8 cellular contexts compared by ENCODE assay signal in genomic region chr10:49539320-49539885, GRCh38. TPM values are rescaled to one million over a fixed set of nuclear protein-coding genes. Genes with fewer than 3 reads are reported as not detected.
A peak's percentile ranks its signal among the peaks of the same experiment; 100 is the strongest.
DNase-seq lines count a peak whose midpoint lies in the region; ATAC-seq and TF ChIP-seq lines count a peak whose summit lies in the region.

No MANE protein-coding gene starts in this region.

- peaks cover 39% of the 10 kb centered on the region for H3K4me1 Mint-ChIP-seq in CD8-positive, alpha-beta T cell (ENCODE audit: low read depth)
- H3K4me1 Mint-ChIP-seq in immature natural killer cell = peaks cover 36 to 52% of the 10 kb centered on the region in 2 donors

- H3K36me3 ChIP-seq in CD8-positive, alpha-beta T cell (ENCODE audit: insufficient read depth, low read length) = no peaks in the 10 kb centered on the region
- H3K36me3 ChIP-seq in SK-N-MC (ENCODE audit: insufficient read depth, low read length) (no peaks in the 10 kb centered on the region), breast epithelium (no peaks in the 10 kb centered on the region), skeletal muscle tissue (ENCODE audit: control insufficient read depth in 3 of 3, insufficient read depth in 3 of 3, low read length in 3 of 3) (peaks cover 0 to 4% (median 3%) of the 10 kb centered on the region in 3 donors)

- H3K27me3 Mint-ChIP-seq in CD8-positive, alpha-beta T cell (ENCODE audit: low read depth) = peaks cover 15% of the 10 kb centered on the region
- H3K27me3 Mint-ChIP-seq in immature natural killer cell (ENCODE audit: low read depth in 3 of 3) = peaks cover 6 to 10% (median 10%) of the 10 kb centered on the region in 3 donors

- H3K9ac ChIP-seq in SK-N-MC (ENCODE audit: insufficient read length) (no peak overlapping the region), skeletal muscle tissue (ENCODE audit: low read depth in 1 of 3, low read length in 3 of 3) (peak overlapping the region; percentile 82 to 90 (median 83))

- CTCF ChIA-PET in CD8-positive, alpha-beta T cell (lab: Charles Lee) = interaction anchor here (1.2 to 2.7 kb wide), 4 partner anchors 9 to 27 kb away, joined by 3 to 12 read pairs (median 4); no protein-coding TSS in a partner anchor

- peak; percentile 32 for ATAC-seq in CD8-positive, alpha-beta T cell
- ATAC-seq in GM19395 (IDR thresholded peaks at IDR 0.05; ENCODE audit: unreplicated experiment) (peak; percentile 5), HG03521 (IDR thresholded peaks at IDR 0.05; ENCODE audit: unreplicated experiment) (peak; percentile 6)

- peak overlapping the region; percentile 72 for H3K27ac ChIP-seq in CD8-positive, alpha-beta T cell (ENCODE audit: low read depth, low read length)
- H3K27ac ChIP-seq in SK-N-MC (no peak overlapping the region), breast epithelium (peak overlapping the region; percentile 88 to 93), skeletal muscle tissue (ENCODE audit: low read depth, low read length) (peak overlapping the region; percentile 86)

- peak overlapping the region; percentile 96 for H3K4me3 Mint-ChIP-seq in CD8-positive, alpha-beta T cell
- H3K4me3 Mint-ChIP-seq in immature natural killer cell = peak overlapping the region; percentile 86 to 97 (median 94)

- no peaks in the 10 kb centered on the region for H3K27me3 ChIP-seq in CD8-positive, alpha-beta T cell (ENCODE audit: insufficient read depth, low read length)
- peaks cover 0 to 4% of the 10 kb centered on the region in 2 donors for H3K27me3 ChIP-seq in breast epithelium
- peaks cover 0 to 3% (median 2%) of the 10 kb centered on the region in 3 donors for H3K27me3 ChIP-seq in skeletal muscle tissue (ENCODE audit: control insufficient read depth in 3 of 3, insufficient read depth in 3 of 3, low read length in 3 of 3)

- peak in 3 of 7 experiments; percentile 5 to 38 (median 26) for DNase-seq in CD8-positive, alpha-beta T cell
- DNase-seq in SK-N-MC (ENCODE audit: low read depth, low spot score) (no peak), breast epithelium (ENCODE audit: low spot score in 2 of 2) (peak in 1 of 2 donors; percentile 30), immature natural killer cell (no peak), MV-4-11 (lab: John Stamatoyannopoulos, UW) (no peak)

- intact Hi-C loops in CD8-positive, alpha-beta T cell (cut with DNase I, micrococcal nuclease) = loop anchor here (2.0 to 10.0 kb wide), 4 partner anchors 31 to 1233 kb away; partner anchors contain the start of genes SGMS1 (in 2 of the 2) and MAPK8 (in 1 of the 2)
- intact Hi-C loops in breast epithelium (cut with DNase I; ENCODE audit: low total_unique reads) = no loop called here

- peak overlapping the region; percentile 75 for H3K4me3 ChIP-seq in CD8-positive, alpha-beta T cell (ENCODE audit: low read depth, low read length)
- H3K4me3 ChIP-seq in SK-N-MC (peak overlapping the region; percentile 82), breast epithelium (peak overlapping the region; percentile 66 to 93 (median 82)), skeletal muscle tissue (ENCODE audit: low read length in 3 of 3) (peak overlapping the region; percentile 75 to 96 (median 94))

- no peak for TF ChIP-seq CTCF in CD8-positive, alpha-beta T cell (IDR thresholded peaks at IDR 0.05)
- TF ChIP-seq CTCF in breast epithelium (IDR thresholded peaks at IDR 0.05) = peak in 1 of 3 donors; percentile 9

- peak overlapping the region; percentile 96 for H3K27ac Mint-ChIP-seq in CD8-positive, alpha-beta T cell
- H3K27ac Mint-ChIP-seq in immature natural killer cell = peak overlapping the region; percentile 91 to 96 (median 94)

- TF ChIP-seq POLR2A in breast epithelium (IDR thresholded peaks at IDR 0.05) = no peak

- peaks cover 17% of the 10 kb centered on the region for H3K36me3 Mint-ChIP-seq in CD8-positive, alpha-beta T cell
- H3K36me3 Mint-ChIP-seq in immature natural killer cell = peaks cover 0 to 4% (median 0%) of the 10 kb centered on the region in 3 donors

- H3K4me1 ChIP-seq in CD8-positive, alpha-beta T cell (ENCODE audit: insufficient read depth, low read length) = peaks cover 9% of the 10 kb centered on the region
- H3K4me1 ChIP-seq in breast epithelium (no peaks in the 10 kb centered on the region), skeletal muscle tissue (ENCODE audit: control insufficient read depth in 3 of 3, insufficient read depth in 3 of 3, low read length in 3 of 3) (peaks cover 14 to 25% (median 16%) of the 10 kb centered on the region in 3 donors)

- H3K9me3 Mint-ChIP-seq in CD8-positive, alpha-beta T cell = no peaks in the 10 kb centered on the region
- peaks cover 0 to 1% (median 0%) of the 10 kb centered on the region in 6 donors for H3K9me3 Mint-ChIP-seq in immature natural killer cell

- no peaks in the 10 kb centered on the region for H3K9me3 ChIP-seq in CD8-positive, alpha-beta T cell (ENCODE audit: low read length)
- no peaks in the 10 kb centered on the region for H3K9me3 ChIP-seq in SK-N-MC (ENCODE audit: low read depth, low read length)
- H3K9me3 ChIP-seq in breast epithelium = peaks cover 0 to 2% of the 10 kb centered on the region in 2 donors
- H3K9me3 ChIP-seq in skeletal muscle tissue (ENCODE audit: control insufficient read depth in 3 of 3, low read length in 3 of 3) = no peaks in the 10 kb centered on the region

- POLR2A ChIA-PET in CD8-positive, alpha-beta T cell (lab: Charles Lee) = interaction anchor here (0.6 to 1.9 kb wide), 7 partner anchors 9 to 1086 kb away, joined by 3 to 9 read pairs (median 5); partner anchors contain the start of genes SGMS1 and WASHC2A

RNA-seq across cellular contexts. Expression of gene ERCC6, which starts 0.5 kb away (rescaled TPM):
- 10 to 100 TPM; 37.2 to 38.7 TPM for total RNA-seq in CD8-positive, alpha-beta T cell
- total RNA-seq in breast epithelium (10 to 100 TPM; 19.5 to 27.8 (median 21.6) TPM), skeletal muscle tissue (24.0 TPM)
- polyA plus RNA-seq in immature natural killer cell = 10 to 100 TPM in 1 of 3 donors, 1 to 10 TPM in 2; 5.2 to 14.6 (median 9.1) TPM
